ENCODE assay signal across 19 cellular contexts in genomic region chr9:15492485-15493150, GRCh38. TPM values are rescaled to one million over a fixed set of nuclear protein-coding genes. Genes with fewer than 3 reads are reported as not detected.
A peak's percentile ranks its signal among the peaks of the same experiment; 100 is the strongest.
DNase-seq lines count a peak whose midpoint lies in the region; ATAC-seq and TF ChIP-seq lines count a peak whose summit lies in the region.
"Had no signal": no experiment of that assay in that cellular context is flagged by ENCODE, and none has a peak within 500 bp of the region (broad histone marks: within the 10 kb centered on the region; RNA-seq: fewer than 3 reads in every experiment).

No MANE protein-coding gene starts in this region.

- H3K36me3 ChIP-seq in GM23338 (ENCODE audit: insufficient read depth) (peaks cover 36% of the 10 kb centered on the region), mesenchymal stem cell (ENCODE audit: control insufficient read depth in 1 of 2, insufficient read depth in 2 of 2, low read depth in 1 of 2, low read length in 2 of 2) (peaks cover 9 to 20% of the 10 kb centered on the region in 2 experiments), Peyer's patch (peaks cover 0 to 8% (median 0%) of the 10 kb centered on the region in 3 donors)
- H3K36me3 ChIP-seq: SJSA1 had no signal

- DNase-seq in activated CD4-positive, alpha-beta memory T cell treated with anti-CD3 and anti-CD28 coated beads for 36 hours, result no peak
- no peak for DNase-seq in activated CD4-positive, alpha-beta memory T cell treated with anti-CD3 and anti-CD28 coated beads, Interleukin-2, amount 10 ng/mL, durations not matched to agents 7 days and 5 days
- DNase-seq in GM23338 (ENCODE audit: low spot score) (peak; percentile 56), mesenchymal stem cell (no peak), Peyer's patch (no peak), GM03348 (ENCODE audit: low spot score) (no peak)
- no peak for DNase-seq in central memory CD8-positive, alpha-beta T cell (ENCODE audit: low spot score in 2 of 2)
- no peak for DNase-seq in activated CD4-positive, alpha-beta T cell treated with anti-CD3 and anti-CD28 coated beads for 48 hours
- DNase-seq: Caco-2, GF-D8, GM23248, KBM-7, NCI-H1105 treated with DMSO at 0.1 percent for 48 hours, NCI-H1694 had no signal

- no peak overlapping the region for H2BK5ac ChIP-seq in mesenchymal stem cell (ENCODE audit: low read depth, low read length, poor library complexity, severe bottlenecking)

- CTCF ChIA-PET in activated CD4-positive, alpha-beta memory T cell treated with anti-CD3 and anti-CD28 coated beads for 36 hours (lab: Charles Lee), result no interaction called here
- CTCF ChIA-PET in activated CD4-positive, alpha-beta memory T cell treated with anti-CD3 and anti-CD28 coated beads, Interleukin-2, amount 10 ng/mL, durations not matched to agents 7 days and 5 days (lab: Charles Lee), result no interaction called here

- peaks cover 10% of the 10 kb centered on the region for H3K9me3 Mint-ChIP-seq in activated CD4-positive, alpha-beta memory T cell treated with anti-CD3 and anti-CD28 coated beads for 36 hours
- peaks cover 10% of the 10 kb centered on the region for H3K9me3 Mint-ChIP-seq in activated CD4-positive, alpha-beta memory T cell treated with anti-CD3 and anti-CD28 coated beads, Interleukin-2, amount 10 ng/mL, durations not matched to agents 7 days and 5 days
- H3K9me3 Mint-ChIP-seq in GM23338, result peaks cover 30% of the 10 kb centered on the region
- H3K9me3 Mint-ChIP-seq in central memory CD8-positive, alpha-beta T cell, result no peaks in the 10 kb centered on the region

- no peak for TF ChIP-seq POLR2A in Peyer's patch (IDR thresholded peaks at IDR 0.05)

- 99% methylated on average over 13 of the region's 13 CpGs for WGBS in mesenchymal stem cell

- no peak overlapping the region for H2AK5ac ChIP-seq in mesenchymal stem cell (ENCODE audit: low read length, severe bottlenecking)

- H3K27me3 ChIP-seq in GM23338 (ENCODE audit: insufficient read depth), result no peaks in the 10 kb centered on the region
- no peaks in the 10 kb centered on the region for H3K27me3 ChIP-seq in mesenchymal stem cell (ENCODE audit: control insufficient read depth in 1 of 2, insufficient read depth in 1 of 2, low read length in 2 of 2)
- H3K27me3 ChIP-seq in Peyer's patch, result no peaks in the 10 kb centered on the region
- H3K27me3 ChIP-seq: SJSA1 had no signal

- H3K36me3 Mint-ChIP-seq in activated CD4-positive, alpha-beta memory T cell treated with anti-CD3 and anti-CD28 coated beads for 36 hours, result peaks cover 38% of the 10 kb centered on the region
- peaks cover 63% of the 10 kb centered on the region for H3K36me3 Mint-ChIP-seq in activated CD4-positive, alpha-beta memory T cell treated with anti-CD3 and anti-CD28 coated beads, Interleukin-2, amount 10 ng/mL, durations not matched to agents 7 days and 5 days (ENCODE audit: low read depth)
- H3K36me3 Mint-ChIP-seq in GM23338 (ENCODE audit: low read depth), result peaks cover 97% of the 10 kb centered on the region
- H3K36me3 Mint-ChIP-seq in central memory CD8-positive, alpha-beta T cell (ENCODE audit: insufficient read depth), result peaks cover 28% of the 10 kb centered on the region

- H3K79me2 ChIP-seq in GM23338 (replicated peaks; ENCODE audit: insufficient read depth), result peaks cover 100% of the 10 kb centered on the region

- H3K4me1 ChIP-seq in GM23338 (ENCODE audit: insufficient read depth) (no peaks in the 10 kb centered on the region), mesenchymal stem cell (ENCODE audit: control insufficient read depth, insufficient read depth, low read depth, low read length) (no peaks in the 10 kb centered on the region), Peyer's patch (no peaks in the 10 kb centered on the region)
- H3K4me1 ChIP-seq: Caco-2, SJSA1 had no signal

- H2BK120ac ChIP-seq in mesenchymal stem cell (ENCODE audit: low read depth, low read length), result no peak overlapping the region

- no peak overlapping the region for H3K4ac ChIP-seq in mesenchymal stem cell (ENCODE audit: low read depth in 1 of 2, low read length in 2 of 2)

- peaks cover 37% of the 10 kb centered on the region for H4K20me1 ChIP-seq in GM23338 (replicated peaks; ENCODE audit: insufficient read depth)

- no peak overlapping the region for H3K18ac ChIP-seq in mesenchymal stem cell (ENCODE audit: low read depth in 1 of 2, low read length in 2 of 2)

- intact Hi-C loops in activated CD4-positive, alpha-beta memory T cell treated with anti-CD3 and anti-CD28 coated beads for 36 hours (cut with micrococcal nuclease), result no loop called here

- H4K8ac ChIP-seq in mesenchymal stem cell (ENCODE audit: low read length), result no peak overlapping the region

- no peaks in the 10 kb centered on the region for H3K9me2 ChIP-seq in GM23338 (ENCODE audit: insufficient read depth)

- H4K91ac ChIP-seq in mesenchymal stem cell (ENCODE audit: low read length), result no peak overlapping the region

- H3K4me2 ChIP-seq in GM23338 (no peak overlapping the region), mesenchymal stem cell (ENCODE audit: low read length, poor library complexity, severe bottlenecking) (peak overlapping the region; percentile 22)

- no peaks in the 10 kb centered on the region; the same call in 1 of the 2 replicates for H3F3A ChIP-seq in GM23338 (replicated peaks; ENCODE audit: low read depth)

- H3K9ac ChIP-seq in mesenchymal stem cell (ENCODE audit: low read length), result no peak overlapping the region
- H3K9ac ChIP-seq: GM23248 had no signal

- H3K4me3 Mint-ChIP-seq in activated CD4-positive, alpha-beta memory T cell treated with anti-CD3 and anti-CD28 coated beads for 36 hours, result no peak overlapping the region
- H3K4me3 Mint-ChIP-seq in activated CD4-positive, alpha-beta memory T cell treated with anti-CD3 and anti-CD28 coated beads, Interleukin-2, amount 10 ng/mL, durations not matched to agents 7 days and 5 days, result no peak overlapping the region
- H3K4me3 Mint-ChIP-seq in GM23338, result no peak overlapping the region
- H3K4me3 Mint-ChIP-seq in central memory CD8-positive, alpha-beta T cell, result no peak overlapping the region
- H3K4me3 Mint-ChIP-seq: CD14-positive monocyte had no signal

- H3K27ac ChIP-seq in GM23338 (ENCODE audit: low read depth) (no peak overlapping the region), mesenchymal stem cell (ENCODE audit: low read length, poor library complexity, severe bottlenecking) (no peak overlapping the region), Peyer's patch (no peak overlapping the region)
- H3K27ac ChIP-seq: 22Rv1, GM23248, SJSA1 had no signal

- peak overlapping the region in 1 of 2 experiments; percentile 81 for H3K14ac ChIP-seq in mesenchymal stem cell (ENCODE audit: low read length in 2 of 2)

- H3K79me1 ChIP-seq in mesenchymal stem cell (replicated peaks; ENCODE audit: low read length, poor library complexity, severe bottlenecking), result peaks cover 17% of the 10 kb centered on the region

- H2BK12ac ChIP-seq in mesenchymal stem cell (ENCODE audit: low read length in 2 of 2), result no peak overlapping the region

- H3K23ac ChIP-seq in mesenchymal stem cell (ENCODE audit: low read length in 2 of 2), result no peak overlapping the region

- peak overlapping the region; percentile 64 for H3K27ac Mint-ChIP-seq in activated CD4-positive, alpha-beta memory T cell treated with anti-CD3 and anti-CD28 coated beads for 36 hours
- no peak overlapping the region for H3K27ac Mint-ChIP-seq in activated CD4-positive, alpha-beta memory T cell treated with anti-CD3 and anti-CD28 coated beads, Interleukin-2, amount 10 ng/mL, durations not matched to agents 7 days and 5 days
- H3K27ac Mint-ChIP-seq in GM23338, result peak overlapping the region; percentile 78; the same call in 1 of the 2 replicates
- H3K27ac Mint-ChIP-seq in central memory CD8-positive, alpha-beta T cell (ENCODE audit: low read depth), result peak overlapping the region; percentile 39

- POLR2A ChIA-PET in activated CD4-positive, alpha-beta memory T cell treated with anti-CD3 and anti-CD28 coated beads for 36 hours (lab: Charles Lee), result no interaction called here
- POLR2A ChIA-PET in activated CD4-positive, alpha-beta memory T cell treated with anti-CD3 and anti-CD28 coated beads, Interleukin-2, amount 10 ng/mL, durations not matched to agents 7 days and 5 days (lab: Charles Lee), result no interaction called here

- H3K27me3 Mint-ChIP-seq in activated CD4-positive, alpha-beta memory T cell treated with anti-CD3 and anti-CD28 coated beads for 36 hours, result no peaks in the 10 kb centered on the region
- no peaks in the 10 kb centered on the region for H3K27me3 Mint-ChIP-seq in activated CD4-positive, alpha-beta memory T cell treated with anti-CD3 and anti-CD28 coated beads, Interleukin-2, amount 10 ng/mL, durations not matched to agents 7 days and 5 days
- H3K27me3 Mint-ChIP-seq in GM23338 (ENCODE audit: insufficient read depth, low read depth, poor library complexity), result peaks cover 11% of the 10 kb centered on the region
- H3K27me3 Mint-ChIP-seq in central memory CD8-positive, alpha-beta T cell, result no peaks in the 10 kb centered on the region

- no peak overlapping the region for H2BK15ac ChIP-seq in mesenchymal stem cell (ENCODE audit: low read depth, poor library complexity, severe bottlenecking)

- H3K9me3 ChIP-seq in mesenchymal stem cell (ENCODE audit: control insufficient read depth, low read length) (no peaks in the 10 kb centered on the region), Peyer's patch (peaks cover 0 to 3% (median 0%) of the 10 kb centered on the region in 4 donors)
- H3K9me3 ChIP-seq: Caco-2, SJSA1 had no signal

- peaks cover 48% of the 10 kb centered on the region for H3K4me1 Mint-ChIP-seq in activated CD4-positive, alpha-beta memory T cell treated with anti-CD3 and anti-CD28 coated beads for 36 hours (ENCODE audit: low read depth)
- peaks cover 6% of the 10 kb centered on the region for H3K4me1 Mint-ChIP-seq in activated CD4-positive, alpha-beta memory T cell treated with anti-CD3 and anti-CD28 coated beads, Interleukin-2, amount 10 ng/mL, durations not matched to agents 7 days and 5 days
- H3K4me1 Mint-ChIP-seq in GM23338, result peaks cover 15% of the 10 kb centered on the region; the same call in 2 of the 3 replicates
- H3K4me1 Mint-ChIP-seq in central memory CD8-positive, alpha-beta T cell, result peaks cover 42% of the 10 kb centered on the region
- H3K4me1 Mint-ChIP-seq: CD14-positive monocyte had no signal

- no peak overlapping the region for H3K4me3 ChIP-seq in GM23338
- H3K4me3 ChIP-seq in mesenchymal stem cell (ENCODE audit: insufficient read depth in 1 of 2, low read depth in 1 of 2, low read length in 2 of 2), result no peak overlapping the region
- no peak overlapping the region for H3K4me3 ChIP-seq in Peyer's patch
- H3K4me3 ChIP-seq: GM23248, SJSA1 had no signal

- TF ChIP-seq CTCF in GM23338 (conservative IDR thresholded peaks at IDR 0.05; ENCODE audit: low read depth in 2 of 2) (no peak), Peyer's patch (IDR thresholded peaks at IDR 0.05) (no peak)

- H2AFZ ChIP-seq in GM23338 (no peak overlapping the region), mesenchymal stem cell (ENCODE audit: low read depth, low read length) (no peak overlapping the region)
- H2AFZ ChIP-seq: GM23248 had no signal

- peak; percentile 75 for ATAC-seq in GM23338
- no peak for ATAC-seq in central memory CD8-positive, alpha-beta T cell (replicated peaks; ENCODE audit: extremely low read depth, poor library complexity, severe bottlenecking)
- ATAC-seq: HCT116, Panc1 had no signal

RNA-seq across cellular contexts. Expression of gene PSIP1, which starts 18.2 kb away (rescaled TPM):
- total RNA-seq in activated CD4-positive, alpha-beta memory T cell treated with anti-CD3 and anti-CD28 coated beads for 36 hours, result 100 to 1,000 TPM; 132 to 134 TPM
- 100 to 1,000 TPM; 109 to 122 TPM for total RNA-seq in activated CD4-positive, alpha-beta memory T cell treated with anti-CD3 and anti-CD28 coated beads, Interleukin-2, amount 10 ng/mL, durations not matched to agents 7 days and 5 days
- 332 and 351 TPM in 2 replicates for total RNA-seq in GM23338 (2014; rRNA removed; shearing (Covaris generic))
- polyA plus RNA-seq in GM23338 (2016; fragmentation: Nextera tagmentation; extraction: Ambion mirVana), result 839 and 989 TPM in 2 replicates
- 52.7 TPM for polyA plus RNA-seq in mesenchymal stem cell (2013, experiment 1 of 2)
- polyA plus RNA-seq in mesenchymal stem cell (2013, experiment 2 of 2), result 54.9 TPM
- 10 to 100 TPM; 20.2 to 71.0 (median 25.7) TPM for total RNA-seq in Peyer's patch
